In the genomic region with DNA sequence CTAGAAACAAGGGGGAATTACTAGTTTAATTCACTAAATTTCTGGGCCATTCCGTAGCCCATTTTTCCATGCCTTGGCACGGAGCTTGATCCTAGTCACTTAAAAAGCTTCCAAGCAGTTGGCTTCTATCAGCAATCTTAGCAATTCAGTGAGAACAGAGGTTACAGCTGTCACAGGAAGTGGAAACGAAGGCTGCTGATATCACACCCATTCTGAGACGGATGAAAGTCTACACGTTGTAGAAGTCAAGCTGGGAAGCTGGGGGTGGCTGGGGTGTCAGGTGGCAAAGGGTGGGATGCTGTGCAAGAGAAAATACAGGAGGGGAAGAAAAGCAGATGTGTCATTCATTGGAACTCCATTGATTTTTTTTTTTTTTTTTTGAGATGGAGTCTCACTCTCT, we compare ENCODE assay signal across 1 cellular context.
TF ChIP-seq lines count a peak whose summit lies in the region.

No MANE protein-coding gene starts in this region.

TF ChIP-seq in GM23338, 12 proteins besides CTCF, POLR2A, EP300 and RAD21:
- TF ChIP-seq ZNF331 (CRISPR knock-in tag; IDR thresholded peaks at IDR 0.05; ENCODE audit: low read depth) (no peak), STAT1 (IDR thresholded peaks at IDR 0.05; ENCODE audit: unreplicated experiment) (no peak), ZNF114 (CRISPR knock-in tag; IDR thresholded peaks at IDR 0.05) (no peak), EZH2 (IDR thresholded peaks at IDR 0.05; ENCODE audit: low read depth, unreplicated experiment) (no peak), POLR2AphosphoS5 (IDR thresholded peaks at IDR 0.05; ENCODE audit: low read depth) (no peak), NANOG (IDR thresholded peaks at IDR 0.05; ENCODE audit: borderline replicate concordance) (no peak), JUNB (IDR thresholded peaks at IDR 0.05; ENCODE audit: unreplicated experiment) (no peak), EZH2phosphoT487 (IDR thresholded peaks at IDR 0.05; ENCODE audit: unreplicated experiment) (no peak)
- TF ChIP-seq, protein P1, sequence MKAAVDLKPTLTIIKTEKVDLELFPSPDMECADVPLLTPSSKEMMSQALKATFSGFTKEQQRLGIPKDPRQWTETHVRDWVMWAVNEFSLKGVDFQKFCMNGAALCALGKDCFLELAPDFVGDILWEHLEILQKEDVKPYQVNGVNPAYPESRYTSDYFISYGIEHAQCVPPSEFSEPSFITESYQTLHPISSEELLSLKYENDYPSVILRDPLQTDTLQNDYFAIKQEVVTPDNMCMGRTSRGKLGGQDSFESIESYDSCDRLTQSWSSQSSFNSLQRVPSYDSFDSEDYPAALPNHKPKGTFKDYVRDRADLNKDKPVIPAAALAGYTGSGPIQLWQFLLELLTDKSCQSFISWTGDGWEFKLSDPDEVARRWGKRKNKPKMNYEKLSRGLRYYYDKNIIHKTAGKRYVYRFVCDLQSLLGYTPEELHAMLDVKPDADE (IDR thresholded peaks at IDR 0.05): no peak
- TF ChIP-seq, protein P2, sequence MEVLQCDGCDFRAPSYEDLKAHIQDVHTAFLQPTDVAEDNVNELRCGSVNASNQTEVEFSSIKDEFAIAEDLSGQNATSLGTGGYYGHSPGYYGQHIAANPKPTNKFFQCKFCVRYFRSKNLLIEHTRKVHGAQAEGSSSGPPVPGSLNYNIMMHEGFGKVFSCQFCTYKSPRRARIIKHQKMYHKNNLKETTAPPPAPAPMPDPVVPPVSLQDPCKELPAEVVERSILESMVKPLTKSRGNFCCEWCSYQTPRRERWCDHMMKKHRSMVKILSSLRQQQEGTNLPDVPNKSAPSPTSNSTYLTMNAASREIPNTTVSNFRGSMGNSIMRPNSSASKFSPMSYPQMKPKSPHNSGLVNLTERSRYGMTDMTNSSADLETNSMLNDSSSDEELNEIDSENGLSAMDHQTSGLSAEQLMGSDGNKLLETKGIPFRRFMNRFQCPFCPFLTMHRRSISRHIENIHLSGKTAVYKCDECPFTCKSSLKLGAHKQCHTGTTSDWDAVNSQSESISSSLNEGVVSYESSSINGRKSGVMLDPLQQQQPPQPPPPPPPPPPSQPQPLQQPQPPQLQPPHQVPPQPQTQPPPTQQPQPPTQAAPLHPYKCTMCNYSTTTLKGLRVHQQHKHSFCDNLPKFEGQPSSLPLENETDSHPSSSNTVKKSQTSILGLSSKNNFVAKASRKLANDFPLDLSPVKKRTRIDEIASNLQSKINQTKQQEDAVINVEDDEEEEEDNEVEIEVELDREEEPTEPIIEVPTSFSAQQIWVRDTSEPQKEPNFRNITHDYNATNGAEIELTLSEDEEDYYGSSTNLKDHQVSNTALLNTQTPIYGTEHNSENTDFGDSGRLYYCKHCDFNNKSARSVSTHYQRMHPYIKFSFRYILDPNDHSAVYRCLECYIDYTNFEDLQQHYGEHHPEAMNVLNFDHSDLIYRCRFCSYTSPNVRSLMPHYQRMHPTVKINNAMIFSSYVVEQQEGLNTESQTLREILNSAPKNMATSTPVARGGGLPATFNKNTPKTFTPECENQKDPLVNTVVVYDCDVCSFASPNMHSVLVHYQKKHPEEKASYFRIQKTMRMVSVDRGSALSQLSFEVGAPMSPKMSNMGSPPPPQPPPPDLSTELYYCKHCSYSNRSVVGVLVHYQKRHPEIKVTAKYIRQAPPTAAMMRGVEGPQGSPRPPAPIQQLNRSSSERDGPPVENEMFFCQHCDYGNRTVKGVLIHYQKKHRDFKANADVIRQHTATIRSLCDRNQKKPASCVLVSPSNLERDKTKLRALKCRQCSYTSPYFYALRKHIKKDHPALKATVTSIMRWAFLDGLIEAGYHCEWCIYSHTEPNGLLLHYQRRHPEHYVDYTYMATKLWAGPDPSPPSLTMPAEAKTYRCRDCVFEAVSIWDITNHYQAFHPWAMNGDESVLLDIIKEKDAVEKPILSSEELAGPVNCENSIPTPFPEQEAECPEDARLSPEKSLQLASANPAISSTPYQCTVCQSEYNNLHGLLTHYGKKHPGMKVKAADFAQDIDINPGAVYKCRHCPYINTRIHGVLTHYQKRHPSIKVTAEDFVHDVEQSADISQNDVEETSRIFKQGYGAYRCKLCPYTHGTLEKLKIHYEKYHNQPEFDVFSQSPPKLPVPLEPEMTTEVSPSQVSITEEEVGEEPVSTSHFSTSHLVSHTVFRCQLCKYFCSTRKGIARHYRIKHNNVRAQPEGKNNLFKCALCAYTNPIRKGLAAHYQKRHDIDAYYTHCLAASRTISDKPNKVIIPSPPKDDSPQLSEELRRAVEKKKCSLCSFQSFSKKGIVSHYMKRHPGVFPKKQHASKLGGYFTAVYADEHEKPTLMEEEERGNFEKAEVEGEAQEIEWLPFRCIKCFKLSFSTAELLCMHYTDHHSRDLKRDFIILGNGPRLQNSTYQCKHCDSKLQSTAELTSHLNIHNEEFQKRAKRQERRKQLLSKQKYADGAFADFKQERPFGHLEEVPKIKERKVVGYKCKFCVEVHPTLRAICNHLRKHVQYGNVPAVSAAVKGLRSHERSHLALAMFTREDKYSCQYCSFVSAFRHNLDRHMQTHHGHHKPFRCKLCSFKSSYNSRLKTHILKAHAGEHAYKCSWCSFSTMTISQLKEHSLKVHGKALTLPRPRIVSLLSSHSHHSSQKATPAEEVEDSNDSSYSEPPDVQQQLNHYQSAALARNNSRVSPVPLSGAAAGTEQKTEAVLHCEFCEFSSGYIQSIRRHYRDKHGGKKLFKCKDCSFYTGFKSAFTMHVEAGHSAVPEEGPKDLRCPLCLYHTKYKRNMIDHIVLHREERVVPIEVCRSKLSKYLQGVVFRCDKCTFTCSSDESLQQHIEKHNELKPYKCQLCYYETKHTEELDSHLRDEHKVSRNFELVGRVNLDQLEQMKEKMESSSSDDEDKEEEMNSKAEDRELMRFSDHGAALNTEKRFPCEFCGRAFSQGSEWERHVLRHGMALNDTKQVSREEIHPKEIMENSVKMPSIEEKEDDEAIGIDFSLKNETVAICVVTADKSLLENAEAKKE (CRISPR knock-in tag; IDR thresholded peaks at IDR 0.05): no peak
- TF ChIP-seq, protein P3, sequence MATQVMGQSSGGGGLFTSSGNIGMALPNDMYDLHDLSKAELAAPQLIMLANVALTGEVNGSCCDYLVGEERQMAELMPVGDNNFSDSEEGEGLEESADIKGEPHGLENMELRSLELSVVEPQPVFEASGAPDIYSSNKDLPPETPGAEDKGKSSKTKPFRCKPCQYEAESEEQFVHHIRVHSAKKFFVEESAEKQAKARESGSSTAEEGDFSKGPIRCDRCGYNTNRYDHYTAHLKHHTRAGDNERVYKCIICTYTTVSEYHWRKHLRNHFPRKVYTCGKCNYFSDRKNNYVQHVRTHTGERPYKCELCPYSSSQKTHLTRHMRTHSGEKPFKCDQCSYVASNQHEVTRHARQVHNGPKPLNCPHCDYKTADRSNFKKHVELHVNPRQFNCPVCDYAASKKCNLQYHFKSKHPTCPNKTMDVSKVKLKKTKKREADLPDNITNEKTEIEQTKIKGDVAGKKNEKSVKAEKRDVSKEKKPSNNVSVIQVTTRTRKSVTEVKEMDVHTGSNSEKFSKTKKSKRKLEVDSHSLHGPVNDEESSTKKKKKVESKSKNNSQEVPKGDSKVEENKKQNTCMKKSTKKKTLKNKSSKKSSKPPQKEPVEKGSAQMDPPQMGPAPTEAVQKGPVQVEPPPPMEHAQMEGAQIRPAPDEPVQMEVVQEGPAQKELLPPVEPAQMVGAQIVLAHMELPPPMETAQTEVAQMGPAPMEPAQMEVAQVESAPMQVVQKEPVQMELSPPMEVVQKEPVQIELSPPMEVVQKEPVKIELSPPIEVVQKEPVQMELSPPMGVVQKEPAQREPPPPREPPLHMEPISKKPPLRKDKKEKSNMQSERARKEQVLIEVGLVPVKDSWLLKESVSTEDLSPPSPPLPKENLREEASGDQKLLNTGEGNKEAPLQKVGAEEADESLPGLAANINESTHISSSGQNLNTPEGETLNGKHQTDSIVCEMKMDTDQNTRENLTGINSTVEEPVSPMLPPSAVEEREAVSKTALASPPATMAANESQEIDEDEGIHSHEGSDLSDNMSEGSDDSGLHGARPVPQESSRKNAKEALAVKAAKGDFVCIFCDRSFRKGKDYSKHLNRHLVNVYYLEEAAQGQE (IDR thresholded peaks at IDR 0.05; ENCODE audit: unreplicated experiment): no peak
